Comparison of ENCODE assay signal across 17 cellular contexts in the genomic region with DNA sequence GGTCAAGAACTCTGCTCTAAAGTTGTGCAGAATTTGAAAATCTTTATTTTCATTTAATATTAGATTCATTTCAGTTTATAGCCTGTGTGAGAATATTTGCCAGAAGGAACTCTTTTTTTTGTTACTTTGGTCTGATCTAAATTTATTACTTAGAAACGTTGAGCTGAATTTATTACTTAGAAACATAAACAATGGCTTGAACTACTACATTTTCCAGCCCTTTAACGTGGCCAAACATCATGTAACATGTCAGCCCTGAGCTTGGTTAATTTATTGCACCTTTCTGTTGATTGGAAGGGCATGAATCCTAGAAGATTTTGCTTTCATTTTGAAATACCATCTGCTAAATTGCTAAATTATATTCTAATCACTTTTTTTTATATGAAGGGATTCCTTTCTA.
DNase-seq lines count a peak whose midpoint lies in the region; ATAC-seq, FAIRE-seq and TF ChIP-seq lines count a peak whose summit lies in the region.
"Had no signal": no experiment of that assay in that cellular context is flagged by ENCODE, and none has a peak within 500 bp of the region (broad histone marks: within the 10 kb centered on the region; RNA-seq: fewer than 3 reads in every experiment).

No MANE protein-coding gene starts in this region.

- CTCF ChIA-PET in HEK293 (lab: Yijun Ruan, JAX) = interaction anchor here (0.7 kb wide), 2 partner anchors 140 to 475 kb away, joined by 3 read pairs; no protein-coding TSS in a partner anchor
- CTCF ChIA-PET in HepG2 (lab: Yijun Ruan, JAX; ENCODE audit: low intra/inter-chr PET ratio, low total read pairs) = no interaction called here
- CTCF ChIA-PET in activated CD4-positive, alpha-beta T cell treated with anti-CD3 and anti-CD28 coated beads for 36 hours (lab: Charles Lee) = interaction anchor here (1.0 kb wide), 1 partner anchor 15 kb away, joined by 3 read pairs; no protein-coding TSS in a partner anchor

- TF ChIP-seq EP300 in HepG2 (IDR thresholded peaks at IDR 0.05; ENCODE audit: low read depth in 2 of 2, low read length in 2 of 2) = no peak
- TF ChIP-seq EP300 in HepG2 (CRISPR knock-in tag; IDR thresholded peaks at IDR 0.05; ENCODE audit: borderline replicate concordance) = no peak

- H3K4me1 ChIP-seq in HEK293 (ENCODE audit: control insufficient read depth, insufficient read depth, low read length) = peaks cover 4% of the 10 kb centered on the region; the same call in 1 of the 2 replicates
- H3K4me1 ChIP-seq in HepG2 (ENCODE audit: insufficient read depth, low read length) = no peaks in the 10 kb centered on the region
- H3K4me1 ChIP-seq: A549 had no signal

- peaks cover 0 to 7% (median 3%) of the 10 kb centered on the region in 5 experiments for H3K9me3 Mint-ChIP-seq in brain
- H3K9me3 Mint-ChIP-seq in nephron = no peaks in the 10 kb centered on the region
- H3K9me3 Mint-ChIP-seq in activated CD4-positive, alpha-beta T cell treated with anti-CD3 and anti-CD28 coated beads for 36 hours (ENCODE audit: low read depth) = no peaks in the 10 kb centered on the region
- H3K9me3 Mint-ChIP-seq in stimulated activated naive CD8-positive, alpha-beta T cell treated with anti-CD3 and anti-CD28 coated beads, Interleukin-15, amount 100 ng/mL, for 72 hours = no peaks in the 10 kb centered on the region
- H3K9me3 Mint-ChIP-seq: CD8-positive, alpha-beta T cell; H9; HFFc6 had no signal

- FAIRE-seq in HepG2 (lab: Jason Lieb, UNC) = no peak
- FAIRE-seq: A549, GM12878, GM18507, HTR-8/SVneo had no signal

- no peak overlapping the region for H3K9ac ChIP-seq in HepG2 (ENCODE audit: insufficient read depth, low read depth, low read length)

- TF ChIP-seq CTCF in HEK293 (tag by site-specific recombination; IDR thresholded peaks at IDR 0.05) = no peak
- TF ChIP-seq CTCF in brain (conservative IDR thresholded peaks at IDR 0.05) = no peak
- no peak for TF ChIP-seq CTCF in nephron (IDR thresholded peaks at IDR 0.05; ENCODE audit: unreplicated experiment in 3 of 3)
- no peak for TF ChIP-seq CTCF in HepG2 (CRISPR knock-in tag; IDR thresholded peaks at IDR 0.05)

- H2AFZ ChIP-seq in HepG2 (ENCODE audit: low read length) = no peak overlapping the region

- ATAC-seq in HG03097 (IDR thresholded peaks at IDR 0.05; ENCODE audit: low FRiP score, unreplicated experiment) (no peak), HepG2 (no peak)
- no peak for ATAC-seq in activated CD4-positive, alpha-beta T cell treated with anti-CD3 and anti-CD28 coated beads for 36 hours
- no peak for ATAC-seq in stimulated activated naive CD8-positive, alpha-beta T cell treated with anti-CD3 and anti-CD28 coated beads, Interleukin-15, amount 100 ng/mL, for 72 hours
- ATAC-seq: A549; CD8-positive, alpha-beta T cell; GM12878 had no signal

- no peaks in the 10 kb centered on the region for H3K36me3 ChIP-seq in HEK293 (ENCODE audit: control insufficient read depth in 2 of 2, insufficient read depth in 1 of 2, low read length in 2 of 2)
- no peaks in the 10 kb centered on the region for H3K36me3 ChIP-seq in HepG2 (replicated peaks in 1 of 2; ENCODE audit: control insufficient read depth in 1 of 2, insufficient read depth in 2 of 2, low read length in 2 of 2)

- no peaks in the 10 kb centered on the region for H3K27me3 ChIP-seq in HepG2 (ENCODE audit: control insufficient read depth in 1 of 2, insufficient read depth in 2 of 2, low read length in 2 of 2)

- BruUV-seq in HepG2 (replicated peaks; lab: Mats Ljungman, UMichigan) = no TSS peak

- H3K4me2 ChIP-seq in HepG2 (ENCODE audit: low read depth, low read length) = no peak overlapping the region
- H3K4me2 ChIP-seq: A549 had no signal

- H3K4me3 Mint-ChIP-seq in brain = no peak overlapping the region
- no peak overlapping the region for H3K4me3 Mint-ChIP-seq in nephron
- H3K4me3 Mint-ChIP-seq in activated CD4-positive, alpha-beta T cell treated with anti-CD3 and anti-CD28 coated beads for 36 hours = no peak overlapping the region
- no peak overlapping the region for H3K4me3 Mint-ChIP-seq in stimulated activated naive CD8-positive, alpha-beta T cell treated with anti-CD3 and anti-CD28 coated beads, Interleukin-15, amount 100 ng/mL, for 72 hours
- H3K4me3 Mint-ChIP-seq: CD14-positive monocyte; CD8-positive, alpha-beta T cell; H9; HFFc6 had no signal

- 44% methylated on average over 2 of the region's 2 CpGs for WGBS in HepG2 (ENCODE audit: low lambda C conversion rate)

- in situ Hi-C loops in HepG2 (cut with HindIII; ENCODE audit: extremely low pct_ligation_motif_present, low pct_unique_long_range_greater_than_20kb) = no loop called here

- H3K9me3 ChIP-seq in HEK293 (ENCODE audit: control insufficient read depth, insufficient read depth, low read depth, low read length) (no peaks in the 10 kb centered on the region), HepG2 (ENCODE audit: low read length) (no peaks in the 10 kb centered on the region)
- H3K9me3 ChIP-seq: A549 had no signal

- no peaks in the 10 kb centered on the region for H3K79me2 ChIP-seq in HepG2 (ENCODE audit: insufficient read depth, low read length)

- H3K27ac Mint-ChIP-seq in brain (peak overlapping the region in 4 of 5 experiments; percentile 26 to 81 (median 67)), nephron (peak overlapping the region in 2 of 3 experiments; percentile 48 to 50)
- H3K27ac Mint-ChIP-seq in activated CD4-positive, alpha-beta T cell treated with anti-CD3 and anti-CD28 coated beads for 36 hours = no peak overlapping the region
- H3K27ac Mint-ChIP-seq in stimulated activated naive CD8-positive, alpha-beta T cell treated with anti-CD3 and anti-CD28 coated beads, Interleukin-15, amount 100 ng/mL, for 72 hours = no peak overlapping the region
- H3K27ac Mint-ChIP-seq: CD14-positive monocyte; CD8-positive, alpha-beta T cell; H9; HFFc6 had no signal

- H3K4me3 ChIP-seq in HEK293 (ENCODE audit: low read depth, low read length) (no peak overlapping the region), HepG2 (replicated peaks in 1 of 3; ENCODE audit: insufficient read depth in 1 of 3, low read depth in 2 of 3, low read length in 3 of 3) (no peak overlapping the region)
- H3K4me3 ChIP-seq: A549, GM12878 had no signal

- no peak for TF ChIP-seq RAD21 in HepG2 (CRISPR knock-in tag; IDR thresholded peaks at IDR 0.05)

- POLR2A ChIA-PET in HEK293 (lab: Yijun Ruan, JAX) = no interaction called here
- POLR2A ChIA-PET in HepG2 (lab: Yijun Ruan, JAX) = no interaction called here
- POLR2A ChIA-PET in activated CD4-positive, alpha-beta T cell treated with anti-CD3 and anti-CD28 coated beads for 36 hours (lab: Charles Lee) = no interaction called here

- H4K20me1 ChIP-seq in HepG2 (ENCODE audit: insufficient read depth, low read length) = no peaks in the 10 kb centered on the region

- DNase-seq in HepG2 (ENCODE audit: low spot score) = no peak
- DNase-seq in activated CD4-positive, alpha-beta T cell treated with anti-CD3 and anti-CD28 coated beads for 36 hours = no peak
- no peak for DNase-seq in stimulated activated naive CD8-positive, alpha-beta T cell treated with anti-CD3 and anti-CD28 coated beads, Interleukin-15, amount 100 ng/mL, for 72 hours
- DNase-seq: CD8-positive, alpha-beta T cell; COR-L47; GOT3; H9; HFFc6 had no signal

- no peak for TF ChIP-seq POLR2A in HepG2 (IDR thresholded peaks at IDR 0.05; ENCODE audit: insufficient read depth in 1 of 2, low read depth in 2 of 2, low read length in 2 of 2)

- intact Hi-C loops in HepG2 (cut with micrococcal nuclease; ENCODE audit: unreplicated experiment) = no loop called here
- intact Hi-C loops in activated CD4-positive, alpha-beta T cell treated with anti-CD3 and anti-CD28 coated beads for 36 hours (cut with DNase I, micrococcal nuclease) = no loop called here

- H3K27ac ChIP-seq in HEK293 (ENCODE audit: extremely low read depth, low read depth, low read length) (no peak overlapping the region), HepG2 (ENCODE audit: extremely low read length, insufficient read depth, low read length) (no peak overlapping the region)
- H3K27ac ChIP-seq: A549 had no signal

- H3K27me3 Mint-ChIP-seq in brain = no peaks in the 10 kb centered on the region
- H3K27me3 Mint-ChIP-seq in nephron (ENCODE audit: low read depth) = peaks cover 3% of the 10 kb centered on the region
- no peaks in the 10 kb centered on the region for H3K27me3 Mint-ChIP-seq in activated CD4-positive, alpha-beta T cell treated with anti-CD3 and anti-CD28 coated beads for 36 hours
- no peaks in the 10 kb centered on the region for H3K27me3 Mint-ChIP-seq in stimulated activated naive CD8-positive, alpha-beta T cell treated with anti-CD3 and anti-CD28 coated beads, Interleukin-15, amount 100 ng/mL, for 72 hours

- H3K4me1 Mint-ChIP-seq in brain (peaks cover 9% of the 10 kb centered on the region), nephron (peaks cover 11% of the 10 kb centered on the region)
- H3K4me1 Mint-ChIP-seq in activated CD4-positive, alpha-beta T cell treated with anti-CD3 and anti-CD28 coated beads for 36 hours = no peaks in the 10 kb centered on the region
- no peaks in the 10 kb centered on the region for H3K4me1 Mint-ChIP-seq in stimulated activated naive CD8-positive, alpha-beta T cell treated with anti-CD3 and anti-CD28 coated beads, Interleukin-15, amount 100 ng/mL, for 72 hours
- H3K4me1 Mint-ChIP-seq: CD14-positive monocyte had no signal

- H3K36me3 Mint-ChIP-seq in brain (no peaks in the 10 kb centered on the region), nephron (ENCODE audit: low read depth) (no peaks in the 10 kb centered on the region)
- no peaks in the 10 kb centered on the region for H3K36me3 Mint-ChIP-seq in activated CD4-positive, alpha-beta T cell treated with anti-CD3 and anti-CD28 coated beads for 36 hours (ENCODE audit: low read depth)
- H3K36me3 Mint-ChIP-seq: CD14-positive monocyte; CD8-positive, alpha-beta T cell had no signal

TF ChIP-seq in HEK293, 187 proteins besides CTCF, POLR2A, EP300 and RAD21 (continues in another document):
- TF ChIP-seq RBAK (tag by site-specific recombination; IDR thresholded peaks at IDR 0.05) = no peak

TF ChIP-seq in HepG2, 621 proteins besides CTCF, POLR2A, EP300 and RAD21 (continues in another document):
- TF ChIP-seq, protein P1, sequence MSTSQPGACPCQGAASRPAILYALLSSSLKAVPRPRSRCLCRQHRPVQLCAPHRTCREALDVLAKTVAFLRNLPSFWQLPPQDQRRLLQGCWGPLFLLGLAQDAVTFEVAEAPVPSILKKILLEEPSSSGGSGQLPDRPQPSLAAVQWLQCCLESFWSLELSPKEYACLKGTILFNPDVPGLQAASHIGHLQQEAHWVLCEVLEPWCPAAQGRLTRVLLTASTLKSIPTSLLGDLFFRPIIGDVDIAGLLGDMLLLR (CRISPR knock-in tag; IDR thresholded peaks at IDR 0.05) = no peak
- TF ChIP-seq, protein P2, sequence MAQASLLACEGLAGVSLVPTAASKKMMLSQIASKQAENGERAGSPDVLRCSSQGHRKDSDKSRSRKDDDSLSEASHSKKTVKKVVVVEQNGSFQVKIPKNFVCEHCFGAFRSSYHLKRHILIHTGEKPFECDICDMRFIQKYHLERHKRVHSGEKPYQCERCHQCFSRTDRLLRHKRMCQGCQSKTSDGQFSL (CRISPR knock-in tag; IDR thresholded peaks at IDR 0.05) = no peak
- no peak for TF ChIP-seq JDP2 (CRISPR knock-in tag; IDR thresholded peaks at IDR 0.05; ENCODE audit: borderline replicate concordance)
- no peak for TF ChIP-seq ZNF337 (CRISPR knock-in tag; IDR thresholded peaks at IDR 0.05; ENCODE audit: borderline replicate concordance, low read depth)
- TF ChIP-seq ZNF766 (CRISPR knock-in tag; IDR thresholded peaks at IDR 0.05; ENCODE audit: borderline replicate concordance) = no peak
- TF ChIP-seq HDAC2 (CRISPR knock-in tag; IDR thresholded peaks at IDR 0.05) = no peak

Comparison
In these comparisons a context has a peak if more than half of its experiments do, and no peak if none do; other contexts are left out.
1. H3K27ac Mint-ChIP-seq: peak in brain (4 of 5) and nephron (2 of 3); none in activated CD4-positive, alpha-beta T cell treated with anti-CD3 and anti-CD28 coated beads for 36 hours (single experiment) and stimulated activated naive CD8-positive, alpha-beta T cell treated with anti-CD3 and anti-CD28 coated beads, Interleukin-15, amount 100 ng/mL, for 72 hours (0 of 2).